ENCODE assay signal across 26 cellular contexts in genomic region chr5:79486116-79486515, GRCh38. TPM values are rescaled to one million over a fixed set of nuclear protein-coding genes. Genes with fewer than 3 reads are reported as not detected.
A peak's percentile ranks its signal among the peaks of the same experiment; 100 is the strongest.
DNase-seq lines count a peak whose midpoint lies in the region; ATAC-seq, FAIRE-seq and TF ChIP-seq lines count a peak whose summit lies in the region.
"Had no signal": no experiment of that assay in that cellular context is flagged by ENCODE, and none has a peak within 500 bp of the region (broad histone marks: within the 10 kb centered on the region; RNA-seq: fewer than 3 reads in every experiment).

No MANE protein-coding gene starts in this region.

- in situ Hi-C loops in HepG2 (cut with HindIII; ENCODE audit: extremely low pct_ligation_motif_present, low pct_unique_long_range_greater_than_20kb), result no loop called here

- TF ChIP-seq POLR2A in HepG2 (IDR thresholded peaks at IDR 0.05; ENCODE audit: insufficient read depth in 1 of 2, low read depth in 2 of 2, low read length in 2 of 2), result no peak

- H3K4me1 Mint-ChIP-seq in astrocyte (ENCODE audit: low read depth, unreplicated experiment) (peaks cover 26% of the 10 kb centered on the region), neural crest cell (peaks cover 4% of the 10 kb centered on the region)
- peaks cover 0 to 3% (median 0%) of the 10 kb centered on the region in 4 donors for H3K4me1 Mint-ChIP-seq in naive thymus-derived CD8-positive, alpha-beta T cell
- H3K4me1 Mint-ChIP-seq: IgD-negative memory B cell had no signal

- FAIRE-seq in astrocyte (lab: Jason Lieb, UNC), result peak; percentile 23
- FAIRE-seq in HepG2 (lab: Jason Lieb, UNC), result no peak
- FAIRE-seq: A204.1 had no signal

- CTCF ChIA-PET in HepG2 (lab: Yijun Ruan, JAX; ENCODE audit: low intra/inter-chr PET ratio, low total read pairs), result no interaction called here

- H3K27ac Mint-ChIP-seq in astrocyte (ENCODE audit: unreplicated experiment), result no peak overlapping the region
- H3K27ac Mint-ChIP-seq in neural crest cell (ENCODE audit: unreplicated experiment), result peak overlapping the region; percentile 28
- no peak overlapping the region for H3K27ac Mint-ChIP-seq in naive thymus-derived CD8-positive, alpha-beta T cell
- H3K27ac Mint-ChIP-seq: CD4-positive, alpha-beta T cell; HFFc6; IgD-negative memory B cell had no signal

- H3K4me3 Mint-ChIP-seq in astrocyte (ENCODE audit: unreplicated experiment), result no peak overlapping the region
- no peak overlapping the region for H3K4me3 Mint-ChIP-seq in neural crest cell
- no peak overlapping the region for H3K4me3 Mint-ChIP-seq in naive thymus-derived CD8-positive, alpha-beta T cell
- H3K4me3 Mint-ChIP-seq: CD4-positive, alpha-beta T cell; HFFc6; IgD-negative memory B cell had no signal

- TF ChIP-seq EP300 in HepG2 (IDR thresholded peaks at IDR 0.05; ENCODE audit: low read depth in 2 of 2, low read length in 2 of 2) (no peak), HepG2 (CRISPR knock-in tag; IDR thresholded peaks at IDR 0.05; ENCODE audit: borderline replicate concordance) (no peak)

- H3K9me3 ChIP-seq in left ventricle myocardium inferior (replicated peaks) (no peaks in the 10 kb centered on the region), astrocyte (ENCODE audit: insufficient read depth, low read depth, low read length) (no peaks in the 10 kb centered on the region), HepG2 (ENCODE audit: low read length) (no peaks in the 10 kb centered on the region)
- H3K9me3 ChIP-seq: HAP-1, SJSA1 had no signal

- H3K27me3 ChIP-seq in left ventricle myocardium inferior (ENCODE audit: low read depth) (no peaks in the 10 kb centered on the region), astrocyte (ENCODE audit: insufficient read depth, low read length) (no peaks in the 10 kb centered on the region), HepG2 (ENCODE audit: control insufficient read depth in 1 of 2, insufficient read depth in 2 of 2, low read length in 2 of 2) (no peaks in the 10 kb centered on the region)
- H3K27me3 ChIP-seq: BLaER1 treated with 17β-estradiol and CSF1 and Interleukin-3, amounts not matched to agents 10 nM and 100 nM; SJSA1 had no signal

- no peak overlapping the region for H2AFZ ChIP-seq in astrocyte (ENCODE audit: low read depth, low read length)
- H2AFZ ChIP-seq in HepG2 (ENCODE audit: low read length), result no peak overlapping the region
- H2AFZ ChIP-seq: GM23248 had no signal

- H3K4me3 ChIP-seq in left ventricle myocardium inferior (no peak overlapping the region), astrocyte (ENCODE audit: insufficient read depth, low read depth, low read length) (no peak overlapping the region), HepG2 (replicated peaks in 1 of 3; ENCODE audit: insufficient read depth in 1 of 3, low read depth in 2 of 3, low read length in 3 of 3) (no peak overlapping the region)
- H3K4me3 ChIP-seq: BLaER1 treated with 17β-estradiol and CSF1 and Interleukin-3, amounts not matched to agents 10 nM and 100 nM; GM23248; HAP-1; SJSA1 had no signal

- H3K9ac ChIP-seq in astrocyte (ENCODE audit: low read length) (no peak overlapping the region), HepG2 (ENCODE audit: insufficient read depth, low read depth, low read length) (no peak overlapping the region)
- H3K9ac ChIP-seq: BLaER1 treated with 17β-estradiol and CSF1 and Interleukin-3, amounts not matched to agents 10 nM and 100 nM; GM23248; KMS-11 had no signal

- H3K9me3 Mint-ChIP-seq in astrocyte (ENCODE audit: unreplicated experiment) (no peaks in the 10 kb centered on the region), neural crest cell (no peaks in the 10 kb centered on the region)
- peaks cover 0 to 4% (median 0%) of the 10 kb centered on the region in 9 donors for H3K9me3 Mint-ChIP-seq in naive thymus-derived CD8-positive, alpha-beta T cell
- H3K9me3 Mint-ChIP-seq: CD4-positive, alpha-beta T cell; HFFc6 had no signal

- peaks cover 9% of the 10 kb centered on the region for H4K20me1 ChIP-seq in astrocyte (ENCODE audit: insufficient read depth, low read length)
- H4K20me1 ChIP-seq in HepG2 (ENCODE audit: insufficient read depth, low read length), result peaks cover 3% of the 10 kb centered on the region; the same call in 1 of the 2 replicates
- H4K20me1 ChIP-seq: BLaER1 treated with 17β-estradiol and CSF1 and Interleukin-3, amounts not matched to agents 10 nM and 100 nM had no signal

- H3K4me1 ChIP-seq in left ventricle myocardium inferior (peaks cover 42% of the 10 kb centered on the region), astrocyte (ENCODE audit: insufficient read depth, low read length) (peaks cover 3% of the 10 kb centered on the region), HepG2 (ENCODE audit: insufficient read depth, low read length) (peaks cover 11% of the 10 kb centered on the region)
- H3K4me1 ChIP-seq: HAP-1 had no signal

- H3K36me3 ChIP-seq in left ventricle myocardium inferior (no peaks in the 10 kb centered on the region), astrocyte (ENCODE audit: insufficient read depth, low read length) (no peaks in the 10 kb centered on the region), HepG2 (replicated peaks in 1 of 2; ENCODE audit: control insufficient read depth in 1 of 2, insufficient read depth in 2 of 2, low read length in 2 of 2) (peaks cover 0 to 3% of the 10 kb centered on the region in 2 experiments; a peak in 2 of 5 replicates)
- H3K36me3 ChIP-seq: HAP-1, SJSA1 had no signal

- TF ChIP-seq CTCF in left ventricle myocardium inferior (IDR thresholded peaks at IDR 0.05; ENCODE audit: borderline replicate concordance), result no peak
- TF ChIP-seq CTCF in astrocyte (IDR thresholded peaks at IDR 0.05; ENCODE audit: insufficient read depth, low read depth, low read length), result no peak
- TF ChIP-seq CTCF in neural crest cell (conservative IDR thresholded peaks at IDR 0.05), result no peak
- no peak for TF ChIP-seq CTCF in HepG2 (CRISPR knock-in tag; IDR thresholded peaks at IDR 0.05)

- peaks cover 13% of the 10 kb centered on the region for H3K79me2 ChIP-seq in astrocyte (ENCODE audit: insufficient read depth, low read length)
- H3K79me2 ChIP-seq in HepG2 (ENCODE audit: insufficient read depth, low read length), result peaks cover 58% of the 10 kb centered on the region

- no peak for DNase-seq in left ventricle myocardium inferior
- no peak for DNase-seq in left ventricle myocardium superior
- DNase-seq in astrocyte (ENCODE audit: low read depth), result no peak
- no peak for DNase-seq in neural crest cell (ENCODE audit: low read depth, low spot score)
- DNase-seq in HepG2 (ENCODE audit: low spot score), result no peak
- DNase-seq in naive thymus-derived CD8-positive, alpha-beta T cell, result no peak
- DNase-seq: AML-193; CD4-positive, alpha-beta T cell; COR-L47; DMS53; GM23248; HFFc6; MM.1S; NCI-H2029; NCI-H446; NCI-H524 treated with DMSO at 0.1 percent for 48 hours; NCI-H774; NK-92 treated with Interleukin-12 subunit alpha and Interleukin-12 subunit beta, amount 100 ng/mL, for 24 hours; PC-3 had no signal

- H3K4me2 ChIP-seq in astrocyte (ENCODE audit: low read length) (no peak overlapping the region), HepG2 (ENCODE audit: low read depth, low read length) (no peak overlapping the region)
- H3K4me2 ChIP-seq: BLaER1 treated with 17β-estradiol and CSF1 and Interleukin-3, amounts not matched to agents 10 nM and 100 nM; KMS-11 had no signal

- POLR2A ChIA-PET in HepG2 (lab: Yijun Ruan, JAX), result no interaction called here
- POLR2A ChIA-PET in naive thymus-derived CD8-positive, alpha-beta T cell (lab: Charles Lee), result no interaction called here

- no TSS peak for BruUV-seq in HepG2 (replicated peaks; lab: Mats Ljungman, UMichigan)

- H3K36me3 Mint-ChIP-seq in astrocyte (ENCODE audit: low read depth, unreplicated experiment) (no peaks in the 10 kb centered on the region), neural crest cell (ENCODE audit: low read depth) (peaks cover 13% of the 10 kb centered on the region)
- H3K36me3 Mint-ChIP-seq in naive thymus-derived CD8-positive, alpha-beta T cell, result peaks cover 0 to 4% (median 4%) of the 10 kb centered on the region in 3 donors

- peak overlapping the region; percentile 75 for H3K27ac ChIP-seq in left ventricle myocardium inferior (replicated peaks)
- H3K27ac ChIP-seq in astrocyte (ENCODE audit: low read depth, low read length), result no peak overlapping the region
- H3K27ac ChIP-seq in HepG2 (ENCODE audit: extremely low read length, insufficient read depth, low read length), result no peak overlapping the region
- H3K27ac ChIP-seq: BLaER1 treated with 17β-estradiol and CSF1 and Interleukin-3, amounts not matched to agents 10 nM and 100 nM; GM23248; KMS-11; SJSA1 had no signal

- ATAC-seq in left ventricle myocardium superior (no peak), HepG2 (no peak), HG02798 (IDR thresholded peaks at IDR 0.05; ENCODE audit: poor library complexity, unreplicated experiment) (no peak)
- ATAC-seq in naive thymus-derived CD8-positive, alpha-beta T cell, result no peak
- ATAC-seq: PC-3 had no signal

- no peak for TF ChIP-seq RAD21 in HepG2 (CRISPR knock-in tag; IDR thresholded peaks at IDR 0.05)

- intact Hi-C loops in left ventricle myocardium inferior (cut with micrococcal nuclease) (no loop called here), left ventricle myocardium superior (cut with micrococcal nuclease) (no loop called here), HepG2 (cut with micrococcal nuclease; ENCODE audit: unreplicated experiment) (no loop called here)

- H3K27me3 Mint-ChIP-seq in astrocyte (ENCODE audit: low read depth, unreplicated experiment) (no peaks in the 10 kb centered on the region), neural crest cell (ENCODE audit: low read depth) (no peaks in the 10 kb centered on the region)
- peaks cover 0 to 3% (median 0%) of the 10 kb centered on the region in 5 donors for H3K27me3 Mint-ChIP-seq in naive thymus-derived CD8-positive, alpha-beta T cell
- H3K27me3 Mint-ChIP-seq: CD4-positive, alpha-beta T cell; IgD-negative memory B cell had no signal

- 95% methylated on average over 2 of the region's 2 CpGs for WGBS in HepG2 (ENCODE audit: low lambda C conversion rate)

RNA-seq across cellular contexts. Expression of gene HOMER1, which starts 27.8 kb away (rescaled TPM):
- total RNA-seq in left ventricle myocardium inferior (61.9 TPM), left ventricle myocardium superior (59.5 TPM), astrocyte (19.0 and 26.9 TPM in 2 replicates), neural crest cell (28.1 and 29.3 TPM in 2 replicates), HepG2 (2016; rRNA removed; fragmentation: Illumina TruSeq; extraction: Trizol) (24.8 and 31.4 TPM in 2 replicates)
- 63.5 and 72.4 TPM in 2 replicates for total RNA-seq in HepG2 (2016; cell fraction: cytosol; rRNA removed; fragmentation: Illumina TruSeq; extraction: Trizol; ENCODE audit: low read depth)
- total RNA-seq in HepG2 (2016; cell fraction: insoluble cytoplasmic fraction; rRNA removed; fragmentation: Illumina TruSeq; extraction: Trizol), result 23.8 and 29.0 TPM in 2 replicates
- 36.4 and 39.5 TPM in 2 replicates for total RNA-seq in HepG2 (2016; cell fraction: membrane; rRNA removed; fragmentation: Illumina TruSeq; extraction: Trizol)
- total RNA-seq in HepG2 (2016; cell fraction: nucleus; rRNA removed; fragmentation: Illumina TruSeq; extraction: Trizol), result 18.7 and 22.3 TPM in 2 replicates
- 4.3 and 5.3 TPM in 2 replicates for polyA plus RNA-seq in HepG2 (2011; rRNA removed)
- polyA plus RNA-seq in HepG2 (2011; cell fraction: cytosol; rRNA removed), result 2.2 and 3.4 TPM in 2 replicates
- polyA plus RNA-seq in HepG2 (2011; cell fraction: nucleus; rRNA removed), result 2.8 and 4.3 TPM in 2 replicates
- 11.3 and 15.0 TPM in 2 replicates for polyA plus RNA-seq in HepG2 (2012)
- polyA plus RNA-seq in HepG2 (2016; cell fraction: cytosol; fragmentation: Illumina TruSeq; extraction: Trizol; ENCODE audit: low read depth), result 1.2 and 1.7 TPM in 2 replicates
- 15.2 and 16.0 TPM in 2 replicates for polyA plus RNA-seq in HepG2 (2016; cell fraction: insoluble cytoplasmic fraction; fragmentation: Illumina TruSeq; extraction: Trizol; ENCODE audit: low read depth)
- 7.1 and 7.5 TPM in 2 replicates for polyA plus RNA-seq in HepG2 (2016; cell fraction: membrane; fragmentation: Illumina TruSeq; extraction: Trizol; ENCODE audit: low read depth)
- 11.2 and 12.4 TPM in 2 replicates for polyA plus RNA-seq in HepG2 (2016; cell fraction: nucleus; fragmentation: Illumina TruSeq; extraction: Trizol; ENCODE audit: insufficient read depth, low read depth)
- polyA minus RNA-seq in HepG2 (2011; rRNA and poly(A)+ RNA removed; ENCODE audit: low replicate concordance), result 1.1 and 6.4 TPM in 2 replicates
- 20.0 and 24.9 TPM in 2 replicates for polyA minus RNA-seq in HepG2 (2011; cell fraction: cytosol; rRNA and poly(A)+ RNA removed)
- polyA minus RNA-seq in HepG2 (2011; cell fraction: nucleus; rRNA and poly(A)+ RNA removed), result 44.4 and 53.0 TPM in 2 replicates
- total RNA-seq in naive thymus-derived CD8-positive, alpha-beta T cell, result 1 to 10 TPM; 3.4 to 5.4 TPM
- polyA plus RNA-seq in naive thymus-derived CD8-positive, alpha-beta T cell, result 1 to 10 TPM in 2 of 3 donors, under 1 TPM in 1; 0.70 to 3.3 (median 2.5) TPM
